In genomic region chr13:25352230-25352629, GRCh38 we compare ENCODE assay signal across 1 cellular context.
TF ChIP-seq lines count a peak whose summit lies in the region.

No MANE protein-coding gene starts in this region.

TF ChIP-seq in K562, 482 proteins besides CTCF, POLR2A, EP300 and RAD21 (continued from another document and continues in another):
- no peak for TF ChIP-seq ELK1 (CRISPR knock-in tag; IDR thresholded peaks at IDR 0.05)
- no peak for TF ChIP-seq RB1 (IDR thresholded peaks at IDR 0.05; ENCODE audit: low read depth)
- TF ChIP-seq ARID3A (IDR thresholded peaks at IDR 0.05; ENCODE audit: borderline replicate concordance, low read depth, low read length) = peak; percentile 47; the same call in 1 of the 2 replicates
- no peak for TF ChIP-seq TRIM28 (IDR thresholded peaks at IDR 0.05)
- no peak for TF ChIP-seq ZNF583 (CRISPR knock-in tag; IDR thresholded peaks at IDR 0.05)
- TF ChIP-seq TRIM24 (IDR thresholded peaks at IDR 0.05) = peak; percentile 97 to 98
- TF ChIP-seq YY1 (IDR thresholded peaks at IDR 0.05; ENCODE audit: borderline replicate concordance in 1 of 3, control insufficient read depth in 1 of 3, extremely low read depth in 1 of 3, insufficient read depth in 3 of 3, insufficient read length in 1 of 3, insufficient replicate concordance in 2 of 3, low read depth in 1 of 3, low read length in 2 of 3) = peak in 1 of 3 experiments; percentile 51
- peak in 1 of 2 experiments; percentile 17; a peak in 1 of 4 replicates for TF ChIP-seq MAZ (CRISPR knock-in tag; conservative IDR thresholded peaks at IDR 0.05 in 1 of 2, IDR thresholded peaks at IDR 0.05 in 1 of 2)
- peak; percentile 95 for TF ChIP-seq PML (IDR thresholded peaks at IDR 0.05; ENCODE audit: low read length)
- no peak for TF ChIP-seq SLC30A9 (CRISPR knock-in tag; IDR thresholded peaks at IDR 0.05)
- TF ChIP-seq ZNF766 (CRISPR knock-in tag; conservative IDR thresholded peaks at IDR 0.05) = peak; percentile 80
- TF ChIP-seq PHF21A (IDR thresholded peaks at IDR 0.05; ENCODE audit: borderline replicate concordance, low read depth) = no peak
- TF ChIP-seq SAFB2 (IDR thresholded peaks at IDR 0.05; ENCODE audit: borderline replicate concordance, low read depth, low read length, severe bottlenecking) = no peak
- TF ChIP-seq KLF1 (tag; IDR thresholded peaks at IDR 0.05) = no peak
- TF ChIP-seq KDM2B (CRISPR knock-in tag; IDR thresholded peaks at IDR 0.05) = no peak
- no peak for TF ChIP-seq SREBF1 (IDR thresholded peaks at IDR 0.05; ENCODE audit: borderline replicate concordance, low read depth, low read length)
- TF ChIP-seq HIVEP1 (CRISPR knock-in tag; IDR thresholded peaks at IDR 0.05) = no peak
- peak; percentile 86 for TF ChIP-seq ZEB2 (IDR thresholded peaks at IDR 0.05)
- TF ChIP-seq RUNX1 (IDR thresholded peaks at IDR 0.05; ENCODE audit: low read depth) = no peak
- peak; percentile 48; the same call in 1 of the 2 replicates for TF ChIP-seq GATAD2A (IDR thresholded peaks at IDR 0.05)
- TF ChIP-seq MNT (conservative IDR thresholded peaks at IDR 0.05) = peak; percentile 23 to 53; a peak in 2 of 4 replicates
- TF ChIP-seq JUN (IDR thresholded peaks at IDR 0.05; ENCODE audit: borderline replicate concordance, low read depth, low read length) = no peak
- TF ChIP-seq JUN (CRISPR knock-in tag; IDR thresholded peaks at IDR 0.05; ENCODE audit: borderline replicate concordance) = no peak
- peak in 1 of 2 experiments; percentile 90; a peak in 2 of 4 replicates for TF ChIP-seq TBL1XR1 (IDR thresholded peaks at IDR 0.05; ENCODE audit: low read length in 2 of 2)
- peak; percentile 67 to 74 for TF ChIP-seq NCOA2 (IDR thresholded peaks at IDR 0.05; ENCODE audit: partially characterized antibody in 2 of 2)
- TF ChIP-seq ZNF311 (CRISPR knock-in tag; IDR thresholded peaks at IDR 0.05) = peak; percentile 78; the same call in 1 of the 2 replicates
- no peak for TF ChIP-seq PHF8 (IDR thresholded peaks at IDR 0.05; ENCODE audit: borderline replicate concordance, low read length)
- no peak for TF ChIP-seq MTF1 (CRISPR knock-in tag; IDR thresholded peaks at IDR 0.05; ENCODE audit: borderline replicate concordance)
- no peak for TF ChIP-seq DNMT1 (IDR thresholded peaks at IDR 0.05)
- peak; percentile 81 for TF ChIP-seq C11orf30 (IDR thresholded peaks at IDR 0.05; ENCODE audit: low read depth)
- TF ChIP-seq HDAC6 (IDR thresholded peaks at IDR 0.05; ENCODE audit: low read depth, low read length) = no peak
- TF ChIP-seq MYNN (IDR thresholded peaks at IDR 0.05) = 0 out of 2 replicates have a peak, but pooled peaks have one; percentile 33
- no peak for TF ChIP-seq MYNN (CRISPR knock-in tag; IDR thresholded peaks at IDR 0.05)
- peak; percentile 92 for TF ChIP-seq TCF3 (CRISPR knock-in tag; IDR thresholded peaks at IDR 0.05)
- TF ChIP-seq NUFIP1 (IDR thresholded peaks at IDR 0.05; ENCODE audit: partially characterized antibody) = no peak
- peak; percentile 64; the same call in 1 of the 2 replicates for TF ChIP-seq KLF6 (CRISPR knock-in tag; IDR thresholded peaks at IDR 0.05; ENCODE audit: borderline replicate concordance)
- peak; percentile 98 for TF ChIP-seq DPF2 (IDR thresholded peaks at IDR 0.05)
- 0 out of 2 replicates have a peak, but pooled peaks have one; percentile 12 for TF ChIP-seq ZNF592 (IDR thresholded peaks at IDR 0.05)
- peak; percentile 51 for TF ChIP-seq HMGN3 (IDR thresholded peaks at IDR 0.05; ENCODE audit: borderline replicate concordance, extremely low read depth, insufficient read length, low read depth, low read length)
- TF ChIP-seq CHAMP1 (IDR thresholded peaks at IDR 0.05) = peak; percentile 70; the same call in 1 of the 2 replicates
- TF ChIP-seq ASH1L (IDR thresholded peaks at IDR 0.05; ENCODE audit: borderline replicate concordance, low read depth, partially characterized antibody) = no peak
- TF ChIP-seq GABPB2 (CRISPR knock-in tag; conservative IDR thresholded peaks at IDR 0.05) = no peak
- TF ChIP-seq PBX2 (CRISPR knock-in tag; IDR thresholded peaks at IDR 0.05; ENCODE audit: low read depth) = no peak
- peak; percentile 77 for TF ChIP-seq PBX2 (tag; conservative IDR thresholded peaks at IDR 0.05; ENCODE audit: low read depth)
- TF ChIP-seq LEF1 (IDR thresholded peaks at IDR 0.05) = peak; percentile 97
- TF ChIP-seq ZHX1 (conservative IDR thresholded peaks at IDR 0.05; ENCODE audit: low read length) = no peak
- no peak for TF ChIP-seq SMARCA5 (IDR thresholded peaks at IDR 0.05)
- no peak for TF ChIP-seq ZNF124 (CRISPR knock-in tag; IDR thresholded peaks at IDR 0.05)
- TF ChIP-seq CTCFL (IDR thresholded peaks at IDR 0.05; ENCODE audit: borderline replicate concordance, insufficient read depth, low read depth, low read length, poor library complexity, severe bottlenecking) = no peak
